8 cellular contexts compared by ENCODE assay signal in the genomic region with DNA sequence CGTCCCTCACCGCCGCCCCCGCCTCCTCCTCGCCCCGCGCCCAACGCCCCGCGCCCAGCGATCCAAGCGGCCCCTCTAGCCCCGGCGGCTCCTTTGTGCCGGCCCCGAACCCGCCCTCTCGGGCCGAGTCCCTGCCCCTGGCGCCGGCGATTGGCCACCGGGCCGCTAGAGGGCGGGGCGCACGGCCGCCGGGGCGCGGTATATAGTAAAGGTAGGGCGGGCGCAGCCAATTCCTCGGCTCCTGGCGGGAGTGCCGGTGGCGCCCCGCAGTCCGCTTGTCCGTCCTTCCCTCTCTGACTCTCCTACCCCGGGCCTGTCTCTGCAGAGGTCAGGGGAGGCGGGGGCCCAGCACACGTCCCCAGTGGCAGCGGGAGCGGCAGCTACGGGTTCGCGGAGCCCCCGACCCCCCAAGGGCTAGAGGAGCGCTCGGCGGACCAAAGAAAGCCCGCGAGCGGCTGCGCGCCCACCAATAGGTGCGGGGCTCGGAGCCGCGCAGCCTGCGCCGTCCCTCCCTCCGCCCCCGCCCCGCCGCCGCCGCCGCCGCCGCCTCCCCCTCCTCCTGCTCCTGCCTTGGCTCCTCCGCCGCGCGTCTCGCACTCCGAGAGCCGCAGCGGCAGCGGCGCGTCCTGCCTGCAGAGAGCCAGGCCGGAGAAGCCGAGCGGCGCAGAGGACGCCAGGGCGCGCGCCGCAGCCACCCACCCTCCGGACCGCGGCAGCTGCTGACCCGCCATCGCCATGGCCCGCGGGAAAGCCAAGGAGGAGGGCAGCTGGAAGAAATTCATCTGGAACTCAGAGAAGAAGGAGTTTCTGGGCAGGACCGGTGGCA. TPM values are rescaled to one million over a fixed set of nuclear protein-coding genes. Genes with fewer than 3 reads are reported as not detected.
DNase-seq lines count a peak whose midpoint lies in the region; ATAC-seq and TF ChIP-seq lines count a peak whose summit lies in the region.

A gene (plus strand): TSS at position 596 of the 826 bp plus-strand sequence. CDS start 140 bp downstream, at position 736.

- H3K4me3 ChIP-seq in prostate gland, result peak within 1 kb of the TSS; percentile 64 to 78
- H3K4me3 ChIP-seq in urinary bladder (ENCODE audit: low read depth, low read length), result peak within 1 kb of the TSS; percentile 65

- ATAC-seq in HG02798 (IDR thresholded peaks at IDR 0.05; ENCODE audit: poor library complexity, unreplicated experiment), result peak; percentile 87
- peak; percentile 86 for ATAC-seq in left ventricle myocardium superior

- 0% methylated on average over 38 of the region's 100 CpGs for WGBS in prostate gland
- WGBS in urinary bladder, result under 1% methylated on average over 100 of the region's 100 CpGs

- no peaks in the 10 kb centered on the region for H3K27me3 ChIP-seq in prostate gland (replicated peaks; ENCODE audit: insufficient read depth)

- no peaks in the 10 kb centered on the region for H3K9me3 ChIP-seq in prostate gland

- DNase-seq in GM13976 (ENCODE audit: low spot score), result peak; percentile 95
- peak; percentile 91 for DNase-seq in NCI-H1436 (lab: John Stamatoyannopoulos, UW)
- DNase-seq in T-helper 1 cell, result peak; percentile 68 to 79 (median 70)
- DNase-seq in amniotic epithelial cell (ENCODE audit: low read depth), result peak; percentile 74
- peak; percentile 94 for DNase-seq in left ventricle myocardium superior
- DNase-seq in prostate gland (ENCODE audit: low spot score), result peak; percentile 85

- H3K27ac ChIP-seq in prostate gland (peak within 1 kb of the TSS; percentile 73 to 83), urinary bladder (ENCODE audit: low read depth) (peak within 1 kb of the TSS; percentile 83)

- TF ChIP-seq POLR2A in prostate gland (IDR thresholded peaks at IDR 0.05), result peak; percentile 92

- in situ Hi-C loops in GM13976 (cut with MboI; ENCODE audit: low sequenced_read_pairs, unreplicated experiment), result loop anchor here (25.0 kb wide), 1 partner anchor 494 kb away; no protein-coding TSS in a partner anchor

- H3K36me3 ChIP-seq in prostate gland (peaks cover 0 to 1% of the 10 kb centered on the region in 2 donors), urinary bladder (ENCODE audit: insufficient read depth) (no peaks in the 10 kb centered on the region)

- intact Hi-C loops in left ventricle myocardium superior (cut with micrococcal nuclease), result loop anchor here (10.0 kb wide), 1 partner anchor 502 kb away; no protein-coding TSS in a partner anchor
- intact Hi-C loops in prostate gland (cut with DNase I), result loop anchor here (2.0 to 10.0 kb wide), 5 partner anchors 51 to 494 kb away; a partner anchor contains a TSS

- H3K4me1 ChIP-seq in prostate gland (replicated peaks) (peaks cover 6% of the 10 kb centered on the region), urinary bladder (ENCODE audit: insufficient read depth) (no peaks in the 10 kb centered on the region)

- TF ChIP-seq CTCF in GM13976 (IDR thresholded peaks at IDR 0.05; ENCODE audit: borderline replicate concordance, control extremely low read depth, extremely low read depth, insufficient read depth, missing control alignments), result no peak
- peak; percentile 75 to 93 (median 90) for TF ChIP-seq CTCF in prostate gland (IDR thresholded peaks at IDR 0.05)

RNA-seq across cellular contexts. Expression of the gene that starts here (rescaled TPM):
- total RNA-seq in left ventricle myocardium superior, result 298 TPM
- 100 to 1,000 TPM in 1 of 2 donors, 10 to 100 TPM in 1; 59.4 to 139 TPM for total RNA-seq in prostate gland
- total RNA-seq in urinary bladder, result 54.6 TPM
- 34.2 TPM for polyA plus RNA-seq in urinary bladder

Comparison
In these comparisons a context has a peak if more than half of its experiments do, and no peak if none do; other contexts are left out.
1. Peak in every context shown above with its lines: DNase-seq, ATAC-seq, H3K4me3 ChIP-seq and H3K27ac ChIP-seq.